In the genomic region with DNA sequence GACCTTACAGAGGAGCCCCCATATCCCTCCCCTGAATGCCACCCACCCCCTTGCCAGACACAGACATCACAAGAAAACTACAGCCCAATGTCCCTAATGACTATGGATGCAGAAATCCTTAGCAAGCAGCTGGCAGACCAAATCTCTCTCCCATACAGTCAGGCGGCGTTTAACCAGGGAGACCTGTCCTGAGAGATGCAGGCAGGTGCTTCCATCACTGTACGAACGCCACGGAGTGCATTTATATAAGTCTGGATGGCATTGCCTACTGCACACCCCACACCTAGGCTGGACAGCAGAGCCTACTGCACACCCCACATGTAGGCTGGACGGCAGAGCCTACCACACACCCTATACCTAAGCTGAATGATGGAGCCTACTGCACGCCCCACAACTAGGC, we compare ENCODE assay signal across 19 cellular contexts. TPM values are rescaled to one million over a fixed set of nuclear protein-coding genes. Genes with fewer than 3 reads are reported as not detected.
"Had no signal": no experiment of that assay in that cellular context is flagged by ENCODE, and none has a peak within 500 bp of the region (broad histone marks: within the 10 kb centered on the region; RNA-seq: fewer than 3 reads in every experiment).

No MANE protein-coding gene starts in this region.

- H3K27ac ChIP-seq: foreskin keratinocyte, left ventricle myocardium inferior, thoracic aorta, upper lobe of left lung had no signal

- H3K4me1 ChIP-seq: foreskin keratinocyte, upper lobe of left lung had no signal

- H3K27ac Mint-ChIP-seq: activated CD4-positive, alpha-beta memory T cell treated with anti-CD3 and anti-CD28 coated beads for 36 hours; nephron; stimulated activated naive B cell treated with anti-CD40 and anti-IgM and Interleukin-4, amounts not matched to agents 10 μg/mL and 1 μg/mL and 100 μg/mL, for 72 hours; WTC11 had no signal

- H3K4me3 ChIP-seq: left ventricle myocardium inferior, thoracic aorta, upper lobe of left lung had no signal

- H3K27me3 Mint-ChIP-seq: activated CD4-positive, alpha-beta memory T cell treated with anti-CD3 and anti-CD28 coated beads for 36 hours; stimulated activated naive B cell treated with anti-CD40 and anti-IgM and Interleukin-4, amounts not matched to agents 10 μg/mL and 1 μg/mL and 100 μg/mL, for 72 hours had no signal

- H3K4me1 Mint-ChIP-seq: nephron; stimulated activated naive B cell treated with anti-CD40 and anti-IgM and Interleukin-4, amounts not matched to agents 10 μg/mL and 1 μg/mL and 100 μg/mL, for 72 hours; WTC11 had no signal

- H3K27me3 ChIP-seq: foreskin keratinocyte, upper lobe of left lung had no signal

- H3K9me3 ChIP-seq: thoracic aorta had no signal

- H3K4me3 Mint-ChIP-seq: activated CD4-positive, alpha-beta memory T cell treated with anti-CD3 and anti-CD28 coated beads for 36 hours; nephron; stimulated activated naive B cell treated with anti-CD40 and anti-IgM and Interleukin-4, amounts not matched to agents 10 μg/mL and 1 μg/mL and 100 μg/mL, for 72 hours; WTC11 had no signal

- DNase-seq: activated CD4-positive, alpha-beta memory T cell treated with anti-CD3 and anti-CD28 coated beads for 36 hours; activated CD4-positive, alpha-beta T cell treated with anti-CD3 and anti-CD28 coated beads for 48 hours; activated T-cell treated with anti-CD3 and anti-CD28 coated beads for 4 hours; amygdala; dermis blood vessel endothelial cell; effector CD8-positive, alpha-beta T cell; foreskin keratinocyte; kidney glomerular epithelial cell; left ventricle myocardium inferior; mammary epithelial cell; occipital lobe; small intestine; stimulated activated CD4-positive, alpha-beta T cell treated with anti-CD3 and anti-CD28 coated beads, Interleukin-15, amount 100 ng/mL, for 24 hours; stimulated activated naive B cell treated with anti-CD40 and anti-IgM and Interleukin-4, amounts not matched to agents 10 μg/mL and 1 μg/mL and 100 μg/mL, for 72 hours; T-helper 9 cell had no signal

RNA-seq across cellular contexts. Expression of a gene that starts 34.4 kb away (rescaled TPM):
- total RNA-seq: foreskin keratinocyte had no signal
